ENCODE assay signal across 9 cellular contexts in the genomic region with DNA sequence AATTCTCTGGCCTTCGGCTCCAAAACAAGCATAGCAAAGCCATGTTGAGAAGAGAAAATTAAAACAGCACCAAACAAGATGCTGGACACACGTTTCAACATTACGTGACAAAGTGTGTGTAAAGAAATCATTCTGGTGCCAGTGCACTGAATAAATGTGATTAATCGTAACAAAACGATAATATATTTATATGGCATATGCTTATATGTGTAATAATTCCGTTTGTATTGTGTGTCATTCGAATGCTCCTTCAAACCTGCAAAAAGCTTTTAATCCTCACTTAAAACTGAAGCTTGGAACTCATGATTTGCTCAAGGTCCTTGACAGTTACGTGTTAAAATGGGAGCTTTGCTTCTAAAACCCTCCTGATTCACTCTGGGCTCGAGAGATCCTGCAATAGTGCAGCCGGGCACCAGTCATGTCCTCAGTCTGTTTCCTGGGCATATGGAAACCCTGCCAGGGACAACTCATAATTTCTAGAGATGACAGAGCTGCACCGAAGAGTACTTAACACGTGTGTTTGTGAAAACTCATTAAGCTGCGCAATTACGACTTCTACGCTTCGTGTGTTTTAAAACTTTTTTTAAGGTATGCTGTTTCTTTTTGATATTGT. TPM values are rescaled to one million over a fixed set of nuclear protein-coding genes. Genes with fewer than 3 reads are reported as not detected.
DNase-seq lines count a peak whose midpoint lies in the region; ATAC-seq and TF ChIP-seq lines count a peak whose summit lies in the region.
"Had no signal": no experiment of that assay in that cellular context is flagged by ENCODE, and none has a peak within 500 bp of the region (broad histone marks: within the 10 kb centered on the region; RNA-seq: fewer than 3 reads in every experiment).

No MANE protein-coding gene starts in this region.

- H3K79me2 ChIP-seq in PC-9 (ENCODE audit: low read depth), result peaks cover 42% of the 10 kb centered on the region

- H3K4me1 ChIP-seq in PC-9 (replicated peaks; ENCODE audit: insufficient read depth) (peaks cover 17% of the 10 kb centered on the region), rectal smooth muscle tissue (ENCODE audit: control insufficient read depth, insufficient read depth, low read length) (peaks cover 15% of the 10 kb centered on the region), foreskin keratinocyte (peaks cover 4% of the 10 kb centered on the region)

- POLR2A ChIA-PET in PC-9 (lab: Charles Lee; ENCODE audit: unreplicated experiment), result interaction anchor here (0.5 to 1.8 kb wide), 8 partner anchors 16 to 913 kb away, joined by 3 to 19 read pairs (median 4); partner anchors contain the start of gene AKAP8

- no peak overlapping the region for H3K9ac ChIP-seq in rectal smooth muscle tissue (ENCODE audit: low read length)

- H3K9me2 ChIP-seq in PC-9 (ENCODE audit: insufficient read depth), result no peaks in the 10 kb centered on the region

- CTCF ChIA-PET in PC-9 (lab: Charles Lee), result interaction anchor here (0.6 to 1.9 kb wide), 5 partner anchors 33 to 247 kb away, joined by 3 to 15 read pairs (median 3); partner anchors contain the start of gene AKAP8

- H3K4me2 ChIP-seq in PC-9, result peak overlapping the region; percentile 92

- H3K36me3 ChIP-seq in PC-9 (ENCODE audit: low read depth), result peaks cover 17% of the 10 kb centered on the region; the same call in 1 of the 2 replicates
- H3K36me3 ChIP-seq in rectal smooth muscle tissue (ENCODE audit: control insufficient read depth, insufficient read depth, low read length), result peaks cover 15% of the 10 kb centered on the region

- no peak for ATAC-seq in foreskin keratinocyte
- no peak for ATAC-seq in HG02571 (IDR thresholded peaks at IDR 0.05; ENCODE audit: unreplicated experiment)

- in situ Hi-C loops in G401 (cut with HindIII; ENCODE audit: low sequenced_read_pairs), result no loop called here

- H4K20me1 ChIP-seq in PC-9 (ENCODE audit: insufficient read depth), result peaks cover 35% of the 10 kb centered on the region

- H3K4me3 ChIP-seq in PC-9, result peak overlapping the region; percentile 54
- H3K4me3 ChIP-seq in epithelial cell of esophagus (ENCODE audit: low read length), result peak overlapping the region; percentile 94
- H3K4me3 ChIP-seq in rectal smooth muscle tissue (ENCODE audit: low read length), result peak overlapping the region; percentile 66

- H3K27ac ChIP-seq in PC-9, result no peak overlapping the region
- peak overlapping the region; percentile 51 for H3K27ac ChIP-seq in rectal smooth muscle tissue (ENCODE audit: low read depth, low read length)
- H3K27ac ChIP-seq in foreskin keratinocyte, result no peak overlapping the region

- BruUV-seq in PC-9 (replicated peaks; lab: Mats Ljungman, UMichigan), result no TSS peak

- H3F3A ChIP-seq in PC-9 (ENCODE audit: insufficient read depth, low read depth), result peaks cover 19% of the 10 kb centered on the region; the same call in 1 of the 2 replicates

- DNase-seq in G401 (ENCODE audit: low spot score) (peak; percentile 31), PC-9 (no peak), epithelial cell of esophagus (ENCODE audit: low read depth) (no peak), T-helper 9 cell (no peak), foreskin keratinocyte (no peak)
- no peak for DNase-seq in stimulated activated CD4-positive, alpha-beta T cell treated with anti-CD3 and anti-CD28 coated beads, Interleukin-4, amount 100 ng/mL, for 4 hours

- peak; percentile 50 for TF ChIP-seq CTCF in PC-9 (conservative IDR thresholded peaks at IDR 0.05)
- TF ChIP-seq CTCF in epithelial cell of esophagus (IDR thresholded peaks at IDR 0.05; ENCODE audit: insufficient read depth, low read depth, low read length, missing control alignments), result no peak
- TF ChIP-seq CTCF in foreskin keratinocyte (conservative IDR thresholded peaks at IDR 0.05), result no peak

- no peaks in the 10 kb centered on the region for H3K27me3 ChIP-seq in PC-9 (ENCODE audit: insufficient read depth, low read depth)
- no peaks in the 10 kb centered on the region for H3K27me3 ChIP-seq in rectal smooth muscle tissue (ENCODE audit: control insufficient read depth, insufficient read depth, low read length)
- H3K27me3 ChIP-seq in foreskin keratinocyte, result no peaks in the 10 kb centered on the region

- intact Hi-C loops in PC-9 (cut with micrococcal nuclease; ENCODE audit: unreplicated experiment), result loop anchor here (1.0 to 5.0 kb wide), 3 partner anchors 41 to 137 kb away; partner anchors contain the start of gene AKAP8

- no peaks in the 10 kb centered on the region for H3K9me3 ChIP-seq in PC-9 (ENCODE audit: insufficient read depth, low read depth)

- H2AFZ ChIP-seq in PC-9, result peak overlapping the region; percentile 23; the same call in 1 of the 2 replicates

RNA-seq across cellular contexts. Expression of gene AKAP8L, which starts 0.7 kb away (rescaled TPM):
- total RNA-seq in G401 (2014; rRNA removed; shearing (Covaris generic)), result 86.3 and 92.4 TPM in 2 replicates
- total RNA-seq in PC-9 (2021) (49.9 and 62.4 TPM in 2 replicates), foreskin keratinocyte (42.7 and 43.1 TPM in 2 replicates)
- 32.4 and 35.7 TPM in 2 replicates for polyA plus RNA-seq in foreskin keratinocyte

RNA-seq across cellular contexts. Expression of gene WIZ, which starts 30.2 kb away (rescaled TPM):
- total RNA-seq in G401 (2014; rRNA removed; shearing (Covaris generic)), result 24.9 and 28.2 TPM in 2 replicates
- total RNA-seq in PC-9 (2021), result 27.3 and 31.6 TPM in 2 replicates
- 16.7 TPM in 2 replicates for total RNA-seq in foreskin keratinocyte
- polyA plus RNA-seq in foreskin keratinocyte, result 21.9 and 22.2 TPM in 2 replicates

RNA-seq across cellular contexts. Expression of gene AKAP8, which starts 39.9 kb away (rescaled TPM):
- 19.6 and 25.3 TPM in 2 replicates for total RNA-seq in G401 (2014; rRNA removed; shearing (Covaris generic))
- total RNA-seq in PC-9 (2021) (39.5 and 43.4 TPM in 2 replicates), foreskin keratinocyte (20.8 and 23.4 TPM in 2 replicates)
- 11.2 and 11.9 TPM in 2 replicates for polyA plus RNA-seq in foreskin keratinocyte

RNA-seq across cellular contexts. Expression of gene RASAL3, which starts 44.8 kb away (rescaled TPM):
- total RNA-seq in G401 (2014; rRNA removed; shearing (Covaris generic)), result not detected in 2 replicates
- total RNA-seq in PC-9 (2021), result not detected in 2 replicates
- not detected in 2 replicates for total RNA-seq in foreskin keratinocyte
- polyA plus RNA-seq in foreskin keratinocyte, result not detected in 2 replicates

RNA-seq across cellular contexts. Expression of gene PGLYRP2, which starts 59.8 kb away (rescaled TPM):
- not detected in 2 replicates for total RNA-seq in G401 (2014; rRNA removed; shearing (Covaris generic))
- total RNA-seq in PC-9 (2021) (not detected in 2 replicates), foreskin keratinocyte (not detected in 2 replicates)
- not detected in 2 replicates for polyA plus RNA-seq in foreskin keratinocyte
- total RNA-seq: mononuclear cell had no signal
